Comparison of ENCODE assay signal across 8 cellular contexts in the genomic region with DNA sequence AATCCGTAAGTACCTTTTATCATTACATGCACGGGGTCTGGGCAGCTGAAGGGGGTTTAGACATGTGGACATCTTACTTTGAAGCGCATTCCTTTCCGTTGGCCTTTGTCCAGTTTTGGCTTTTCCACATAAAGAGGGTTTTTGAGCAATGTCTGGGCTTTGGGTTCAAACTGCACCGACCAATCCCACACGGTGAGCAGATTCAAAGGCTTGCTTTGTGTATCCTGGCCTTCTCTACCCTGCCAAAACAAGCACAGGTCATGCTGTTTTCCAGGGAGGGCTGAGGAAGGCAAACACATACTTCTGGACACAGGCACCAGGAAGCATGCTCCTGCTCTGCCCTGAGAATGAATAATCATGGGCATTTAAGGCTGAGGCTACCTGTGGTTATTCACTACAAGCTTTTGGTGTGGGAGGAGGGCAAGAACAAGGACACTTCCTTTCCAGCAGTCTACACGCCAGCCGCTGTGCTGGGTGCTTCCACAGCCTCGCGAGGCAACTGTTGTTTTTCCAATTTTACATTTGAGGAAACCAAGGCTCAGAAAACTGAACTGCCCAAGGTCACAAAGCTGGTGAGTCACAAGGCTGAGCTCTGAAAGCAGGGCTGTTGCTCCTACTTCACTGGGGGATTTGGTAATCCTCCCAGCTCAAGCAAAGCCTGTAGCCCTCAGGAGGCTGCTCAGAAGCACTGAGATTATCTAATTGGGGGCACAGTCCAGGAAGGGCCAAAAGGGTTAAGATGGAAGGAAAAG. TPM values are rescaled to one million over a fixed set of nuclear protein-coding genes. Genes with fewer than 3 reads are reported as not detected.
A peak's percentile ranks its signal among the peaks of the same experiment; 100 is the strongest.
DNase-seq lines count a peak whose midpoint lies in the region; ATAC-seq lines count a peak whose summit lies in the region.

No MANE protein-coding gene starts in this region.

- H3K27me3 ChIP-seq in BLaER1 treated with 17β-estradiol and CSF1 and Interleukin-3, amounts not matched to agents 10 nM and 100 nM = no peaks in the 10 kb centered on the region

- H3K9me3 ChIP-seq in BLaER1 treated with 17β-estradiol and CSF1 and Interleukin-3, amounts not matched to agents 10 nM and 100 nM (replicated peaks in 1 of 11) = no peaks in the 10 kb centered on the region

- peaks cover 51 to 95% (median 84%) of the 10 kb centered on the region in 11 experiments for H3K36me3 ChIP-seq in BLaER1 treated with 17β-estradiol and CSF1 and Interleukin-3, amounts not matched to agents 10 nM and 100 nM

- no peak overlapping the region for H3K4me3 Mint-ChIP-seq in effector memory CD8-positive, alpha-beta T cell
- no peak overlapping the region for H3K4me3 Mint-ChIP-seq in naive B cell

- ATAC-seq in effector memory CD8-positive, alpha-beta T cell (replicated peaks) = no peak
- no peak for ATAC-seq in naive B cell (ENCODE audit: low read depth in 2 of 2)

- peaks cover 50% of the 10 kb centered on the region for H3K36me3 Mint-ChIP-seq in effector memory CD8-positive, alpha-beta T cell (ENCODE audit: insufficient read depth)
- H3K36me3 Mint-ChIP-seq in naive B cell = peaks cover 12 to 31% of the 10 kb centered on the region in 2 donors

- no peaks in the 10 kb centered on the region for H3K27me3 Mint-ChIP-seq in effector memory CD8-positive, alpha-beta T cell
- no peaks in the 10 kb centered on the region for H3K27me3 Mint-ChIP-seq in naive B cell

- H3K27ac Mint-ChIP-seq in effector memory CD8-positive, alpha-beta T cell = peak overlapping the region; percentile 62 to 76
- H3K27ac Mint-ChIP-seq in naive B cell = peak overlapping the region in 4 of 6 donors; percentile 37 to 76 (median 62)

- H3K9ac ChIP-seq in BLaER1 treated with 17β-estradiol and CSF1 and Interleukin-3, amounts not matched to agents 10 nM and 100 nM = peak overlapping the region in 3 of 11 experiments; percentile 10 to 30 (median 23); a peak in 3 of 22 replicates

- DNase-seq in NCI-H226 (peak; percentile 35), naive B cell (no peak), GM19238 (ENCODE audit: insufficient read length, low spot score) (no peak), SHP77 treated with DMSO at 0.1 percent for 48 hours (lab: John Stamatoyannopoulos, UW) (no peak), putamen (ENCODE audit: low spot score) (no peak)
- DNase-seq in effector memory CD8-positive, alpha-beta T cell = no peak
- DNase-seq in activated CD4-positive, alpha-beta T cell treated with anti-CD3 and anti-CD28 coated beads for 48 hours = no peak

- peaks cover 5 to 16% of the 10 kb centered on the region in 2 donors for H3K4me1 Mint-ChIP-seq in effector memory CD8-positive, alpha-beta T cell (ENCODE audit: low read depth in 2 of 2)
- H3K4me1 Mint-ChIP-seq in naive B cell = peaks cover 15 to 26% (median 17%) of the 10 kb centered on the region in 3 donors

- no peaks in the 10 kb centered on the region for H3K9me3 Mint-ChIP-seq in effector memory CD8-positive, alpha-beta T cell
- H3K9me3 Mint-ChIP-seq in naive B cell = no peaks in the 10 kb centered on the region

- H3K4me3 ChIP-seq in BLaER1 treated with 17β-estradiol and CSF1 and Interleukin-3, amounts not matched to agents 10 nM and 100 nM = no peak overlapping the region

- peak overlapping the region in 7 of 11 experiments; percentile 7 to 56 (median 35); a peak in 11 of 22 replicates for H3K27ac ChIP-seq in BLaER1 treated with 17β-estradiol and CSF1 and Interleukin-3, amounts not matched to agents 10 nM and 100 nM

- H3K4me1 ChIP-seq in BLaER1 treated with 17β-estradiol and CSF1 and Interleukin-3, amounts not matched to agents 10 nM and 100 nM = peaks cover 0 to 61% (median 15%) of the 10 kb centered on the region in 10 experiments; a peak in 10 of 20 replicates

- H3K4me2 ChIP-seq in BLaER1 treated with 17β-estradiol and CSF1 and Interleukin-3, amounts not matched to agents 10 nM and 100 nM = peak overlapping the region in 5 of 11 experiments; percentile 3 to 89 (median 55); a peak in 9 of 22 replicates

- H4K20me1 ChIP-seq in BLaER1 treated with 17β-estradiol and CSF1 and Interleukin-3, amounts not matched to agents 10 nM and 100 nM = peaks cover 0 to 9% (median 0%) of the 10 kb centered on the region in 11 experiments; a peak in 2 of 22 replicates

RNA-seq across cellular contexts. Expression of a gene that starts 59.8 kb away (rescaled TPM):
- 10 to 100 TPM; 61.7 to 80.4 (median 74.0) TPM for polyA plus RNA-seq in naive B cell (ENCODE audit: low read depth in 6 of 6)
